8 cellular contexts compared by ENCODE assay signal in genomic region chr2:30217644-30218361, GRCh38. TPM values are rescaled to one million over a fixed set of nuclear protein-coding genes. Genes with fewer than 3 reads are reported as not detected.
A peak's percentile ranks its signal among the peaks of the same experiment; 100 is the strongest.
DNase-seq lines count a peak whose midpoint lies in the region; ATAC-seq and TF ChIP-seq lines count a peak whose summit lies in the region.
"Had no signal": no experiment of that assay in that cellular context is flagged by ENCODE, and none has a peak within 500 bp of the region (broad histone marks: within the 10 kb centered on the region; RNA-seq: fewer than 3 reads in every experiment).

No MANE protein-coding gene starts in this region.

- no peaks in the 10 kb centered on the region for H3K9me3 Mint-ChIP-seq in stimulated activated memory B cell treated with anti-CD40 and anti-IgM and Interleukin-4, amounts not matched to agents 10 μg/mL and 1 μg/mL and 100 μg/mL, for 72 hours
- H3K9me3 Mint-ChIP-seq: T-helper 1 cell treated with Interleukin-12 subunit alpha and Interleukin-12 subunit beta and Interleukin-4 antibody, amounts not matched to agents 30 μg/mL and 1 μg/mL, for 36 hours had no signal

- H3K27ac Mint-ChIP-seq in stimulated activated memory B cell treated with anti-CD40 and anti-IgM and Interleukin-4, amounts not matched to agents 10 μg/mL and 1 μg/mL and 100 μg/mL, for 72 hours: peak overlapping the region; percentile 49
- H3K27ac Mint-ChIP-seq: T-helper 1 cell treated with Interleukin-12 subunit alpha and Interleukin-12 subunit beta and Interleukin-4 antibody, amounts not matched to agents 30 μg/mL and 1 μg/mL, for 36 hours had no signal

- peak overlapping the region; percentile 38 for H3K4me3 Mint-ChIP-seq in stimulated activated memory B cell treated with anti-CD40 and anti-IgM and Interleukin-4, amounts not matched to agents 10 μg/mL and 1 μg/mL and 100 μg/mL, for 72 hours
- H3K4me3 Mint-ChIP-seq: T-helper 1 cell treated with Interleukin-12 subunit alpha and Interleukin-12 subunit beta and Interleukin-4 antibody, amounts not matched to agents 30 μg/mL and 1 μg/mL, for 36 hours had no signal

- peak; percentile 92 for DNase-seq in NCI-H345 (lab: John Stamatoyannopoulos, UW)
- DNase-seq in foreskin keratinocyte: no peak

- ATAC-seq in HG02610 (IDR thresholded peaks at IDR 0.05; ENCODE audit: unreplicated experiment) (peak; percentile 73), foreskin keratinocyte (peak; percentile 10), GM21737 (IDR thresholded peaks at IDR 0.05; ENCODE audit: unreplicated experiment) (no peak), GM18502 (IDR thresholded peaks at IDR 0.05; ENCODE audit: poor library complexity, unreplicated experiment) (no peak), HG02759 (IDR thresholded peaks at IDR 0.05; ENCODE audit: unreplicated experiment) (no peak)
- ATAC-seq in stimulated activated memory B cell treated with anti-CD40 and anti-IgM and Interleukin-4, amounts not matched to agents 10 μg/mL and 1 μg/mL and 100 μg/mL, for 72 hours: peak; percentile 83

- H3K27me3 ChIP-seq in foreskin keratinocyte: peaks cover 11% of the 10 kb centered on the region

- H3K27ac ChIP-seq in foreskin keratinocyte: no peak overlapping the region

- no peaks in the 10 kb centered on the region for H3K4me1 ChIP-seq in foreskin keratinocyte

- TF ChIP-seq CTCF in foreskin keratinocyte (conservative IDR thresholded peaks at IDR 0.05): no peak

- no peaks in the 10 kb centered on the region for H3K36me3 Mint-ChIP-seq in stimulated activated memory B cell treated with anti-CD40 and anti-IgM and Interleukin-4, amounts not matched to agents 10 μg/mL and 1 μg/mL and 100 μg/mL, for 72 hours

- peaks cover 48% of the 10 kb centered on the region for H3K4me1 Mint-ChIP-seq in stimulated activated memory B cell treated with anti-CD40 and anti-IgM and Interleukin-4, amounts not matched to agents 10 μg/mL and 1 μg/mL and 100 μg/mL, for 72 hours

- H3K27me3 Mint-ChIP-seq in stimulated activated memory B cell treated with anti-CD40 and anti-IgM and Interleukin-4, amounts not matched to agents 10 μg/mL and 1 μg/mL and 100 μg/mL, for 72 hours: no peaks in the 10 kb centered on the region

RNA-seq across cellular contexts. Expression of gene LBH, which starts 13.5 kb away (rescaled TPM):
- 0.46 and 1.5 TPM in 2 replicates for total RNA-seq in foreskin keratinocyte
- 0.26 and 0.82 TPM in 2 replicates for polyA plus RNA-seq in foreskin keratinocyte

Comparison
In these comparisons a context has a peak if more than half of its experiments do, and no peak if none do; other contexts are left out.
1. ATAC-seq: peak in HG02610 (single experiment), foreskin keratinocyte (single experiment) and stimulated activated memory B cell treated with anti-CD40 and anti-IgM and Interleukin-4, amounts not matched to agents 10 μg/mL and 1 μg/mL and 100 μg/mL, for 72 hours (single experiment); none in GM21737 (single experiment), GM18502 (single experiment) and HG02759 (single experiment).